ENCODE assay signal across 1 cellular context in genomic region chr5:14147210-14147609, GRCh38.
TF ChIP-seq lines count a peak whose summit lies in the region.

No MANE protein-coding gene starts in this region.

TF ChIP-seq in WTC11, 78 proteins besides CTCF, POLR2A, EP300 and RAD21 (continued from another document):
- TF ChIP-seq, protein P1, sequence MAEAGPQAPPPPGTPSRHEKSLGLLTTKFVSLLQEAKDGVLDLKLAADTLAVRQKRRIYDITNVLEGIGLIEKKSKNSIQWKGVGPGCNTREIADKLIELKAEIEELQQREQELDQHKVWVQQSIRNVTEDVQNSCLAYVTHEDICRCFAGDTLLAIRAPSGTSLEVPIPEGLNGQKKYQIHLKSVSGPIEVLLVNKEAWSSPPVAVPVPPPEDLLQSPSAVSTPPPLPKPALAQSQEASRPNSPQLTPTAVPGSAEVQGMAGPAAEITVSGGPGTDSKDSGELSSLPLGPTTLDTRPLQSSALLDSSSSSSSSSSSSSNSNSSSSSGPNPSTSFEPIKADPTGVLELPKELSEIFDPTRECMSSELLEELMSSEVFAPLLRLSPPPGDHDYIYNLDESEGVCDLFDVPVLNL (CRISPR knock-in tag; IDR thresholded peaks at IDR 0.05; ENCODE audit: borderline replicate concordance, low read depth), result no peak
- TF ChIP-seq NR1H2 (CRISPR knock-in tag; IDR thresholded peaks at IDR 0.05) (no peak), JUN (CRISPR knock-in tag; IDR thresholded peaks at IDR 0.05) (no peak), CBFB (CRISPR knock-in tag; IDR thresholded peaks at IDR 0.05; ENCODE audit: low read depth) (no peak), GTF2I (CRISPR knock-in tag; conservative IDR thresholded peaks at IDR 0.05) (no peak), CREM (CRISPR knock-in tag; IDR thresholded peaks at IDR 0.05) (no peak), FOXJ3 (CRISPR knock-in tag; IDR thresholded peaks at IDR 0.05; ENCODE audit: borderline replicate concordance) (no peak), SMAD3 (CRISPR knock-in tag; IDR thresholded peaks at IDR 0.05; ENCODE audit: borderline replicate concordance) (no peak)
- TF ChIP-seq, protein P2, sequence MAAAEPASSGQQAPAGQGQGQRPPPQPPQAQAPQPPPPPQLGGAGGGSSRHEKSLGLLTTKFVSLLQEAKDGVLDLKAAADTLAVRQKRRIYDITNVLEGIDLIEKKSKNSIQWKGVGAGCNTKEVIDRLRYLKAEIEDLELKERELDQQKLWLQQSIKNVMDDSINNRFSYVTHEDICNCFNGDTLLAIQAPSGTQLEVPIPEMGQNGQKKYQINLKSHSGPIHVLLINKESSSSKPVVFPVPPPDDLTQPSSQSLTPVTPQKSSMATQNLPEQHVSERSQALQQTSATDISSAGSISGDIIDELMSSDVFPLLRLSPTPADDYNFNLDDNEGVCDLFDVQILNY (CRISPR knock-in tag; IDR thresholded peaks at IDR 0.05), result no peak
- TF ChIP-seq, protein P3, sequence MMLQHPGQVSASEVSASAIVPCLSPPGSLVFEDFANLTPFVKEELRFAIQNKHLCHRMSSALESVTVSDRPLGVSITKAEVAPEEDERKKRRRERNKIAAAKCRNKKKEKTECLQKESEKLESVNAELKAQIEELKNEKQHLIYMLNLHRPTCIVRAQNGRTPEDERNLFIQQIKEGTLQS (CRISPR knock-in tag; conservative IDR thresholded peaks at IDR 0.05), result no peak
